Comparison of ENCODE assay signal across 8 cellular contexts in the genomic region with DNA sequence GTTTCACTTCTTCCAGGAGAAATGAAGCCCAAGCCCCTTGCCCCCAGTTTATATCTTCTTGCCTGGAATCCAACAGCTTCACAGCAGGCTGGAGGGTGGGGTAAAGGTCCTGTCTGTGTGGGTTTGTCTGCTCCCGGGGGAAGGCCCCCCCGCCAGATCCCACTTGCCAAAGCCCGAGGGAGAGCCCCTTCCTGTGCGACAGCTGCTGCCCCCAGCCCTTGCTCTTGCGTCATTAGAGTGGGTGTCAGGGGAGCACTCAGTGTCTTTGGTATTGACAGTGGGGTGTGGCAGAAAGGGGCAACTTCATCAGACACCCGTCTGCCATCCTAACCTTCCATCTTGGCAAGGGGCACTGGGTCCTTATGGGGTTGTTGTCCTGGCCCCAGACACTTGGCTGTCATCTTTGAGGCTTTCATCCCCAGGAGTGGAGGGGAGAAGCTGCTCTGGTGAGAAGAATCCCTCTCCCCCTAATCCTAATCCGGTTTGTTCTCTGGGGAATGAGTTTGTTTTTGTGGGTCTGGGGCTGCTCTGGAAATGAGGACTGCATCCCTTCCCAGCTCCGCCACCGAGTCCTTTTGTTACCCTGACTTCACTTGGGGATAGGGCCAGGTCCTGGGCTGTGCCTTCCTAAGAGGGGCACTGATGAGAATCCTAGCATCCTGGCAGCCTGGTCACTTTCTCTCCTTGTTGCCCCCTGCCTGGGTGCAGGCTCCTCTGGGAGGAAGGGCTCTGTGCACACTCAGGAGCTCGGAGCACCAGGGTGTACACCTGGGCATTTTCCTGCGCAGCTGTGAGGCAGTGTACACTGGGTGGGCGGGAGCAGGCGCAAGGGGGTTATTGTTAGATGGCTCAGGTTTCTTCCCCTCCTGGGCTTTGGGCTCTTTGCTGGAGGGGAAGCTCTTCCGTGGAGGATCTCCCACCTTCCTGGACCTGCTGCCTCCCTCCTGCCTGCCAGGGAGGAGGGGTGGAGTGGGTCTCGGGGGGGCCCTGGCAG. TPM values are rescaled to one million over a fixed set of nuclear protein-coding genes. Genes with fewer than 3 reads are reported as not detected.
DNase-seq lines count a peak whose midpoint lies in the region; ATAC-seq and TF ChIP-seq lines count a peak whose summit lies in the region.

No MANE protein-coding gene starts in this region.

- no peaks in the 10 kb centered on the region; the same call in 1 of the 2 replicates for H3K36me3 ChIP-seq in HUES48 (ENCODE audit: control insufficient read depth, insufficient read depth, low read length)
- no peaks in the 10 kb centered on the region for H3K36me3 ChIP-seq in right atrium auricular region
- H3K36me3 ChIP-seq in skeletal muscle tissue (ENCODE audit: control insufficient read depth in 3 of 3, insufficient read depth in 3 of 3, low read length in 3 of 3), result peaks cover 0 to 3% (median 2%) of the 10 kb centered on the region in 3 donors

- POLR2A ChIA-PET in activated CD8-positive, alpha-beta T cell treated with anti-CD3 and anti-CD28 coated beads for 36 hours (lab: Charles Lee), result interaction anchor here (0.8 to 2.5 kb wide), 17 partner anchors 8 to 55 kb away, joined by 3 to 9 read pairs (median 4); partner anchors contain the start of genes CDC6 and RARA

- no peaks in the 10 kb centered on the region for H3K9me3 Mint-ChIP-seq in activated CD8-positive, alpha-beta T cell treated with anti-CD3 and anti-CD28 coated beads for 36 hours

- H3K9me3 ChIP-seq in HUES48 (ENCODE audit: control insufficient read depth, insufficient read depth, low read length) (no peaks in the 10 kb centered on the region), right atrium auricular region (no peaks in the 10 kb centered on the region), skeletal muscle tissue (ENCODE audit: control insufficient read depth in 3 of 3, low read length in 3 of 3) (no peaks in the 10 kb centered on the region)

- H3K27ac ChIP-seq in HUES48 (ENCODE audit: low read depth, low read length), result no peak overlapping the region
- H3K27ac ChIP-seq in right atrium auricular region, result peak overlapping the region; percentile 95 to 98
- H3K27ac ChIP-seq in skeletal muscle tissue (ENCODE audit: low read depth, low read length), result peak overlapping the region; percentile 95

- peaks cover 22% of the 10 kb centered on the region for H3K36me3 Mint-ChIP-seq in activated CD8-positive, alpha-beta T cell treated with anti-CD3 and anti-CD28 coated beads for 36 hours (ENCODE audit: low read depth)

- TF ChIP-seq CTCF in activated CD8-positive, alpha-beta T cell treated with anti-CD3 and anti-CD28 coated beads for 36 hours (IDR thresholded peaks at IDR 0.05), result no peak
- no peak for TF ChIP-seq CTCF in right atrium auricular region (IDR thresholded peaks at IDR 0.05)
- TF ChIP-seq CTCF in GM13976 (IDR thresholded peaks at IDR 0.05; ENCODE audit: borderline replicate concordance, control extremely low read depth, extremely low read depth, insufficient read depth, missing control alignments), result no peak

- peaks cover 83% of the 10 kb centered on the region for H3K27me3 ChIP-seq in HUES48 (ENCODE audit: control insufficient read depth, insufficient read depth, low read length)
- H3K27me3 ChIP-seq in right atrium auricular region, result no peaks in the 10 kb centered on the region
- no peaks in the 10 kb centered on the region for H3K27me3 ChIP-seq in skeletal muscle tissue (ENCODE audit: control insufficient read depth in 3 of 3, insufficient read depth in 3 of 3, low read length in 3 of 3)

- DNase-seq in activated CD8-positive, alpha-beta T cell treated with anti-CD3 and anti-CD28 coated beads for 36 hours, result peak; percentile 56
- DNase-seq in right atrium auricular region (ENCODE audit: low spot score) (no peak), ACHN (no peak), GM13976 (ENCODE audit: low spot score) (no peak), Ammon's horn (ENCODE audit: low spot score) (no peak), HT-29 (ENCODE audit: low spot score) (no peak)

- no peaks in the 10 kb centered on the region for H3K27me3 Mint-ChIP-seq in activated CD8-positive, alpha-beta T cell treated with anti-CD3 and anti-CD28 coated beads for 36 hours

- peak overlapping the region; percentile 53 for H3K27ac Mint-ChIP-seq in activated CD8-positive, alpha-beta T cell treated with anti-CD3 and anti-CD28 coated beads for 36 hours

- ATAC-seq in activated CD8-positive, alpha-beta T cell treated with anti-CD3 and anti-CD28 coated beads for 36 hours, result no peak

- peak overlapping the region; percentile 65 for H3K4me3 Mint-ChIP-seq in activated CD8-positive, alpha-beta T cell treated with anti-CD3 and anti-CD28 coated beads for 36 hours

- intact Hi-C loops in activated CD8-positive, alpha-beta T cell treated with anti-CD3 and anti-CD28 coated beads for 36 hours (cut with micrococcal nuclease), result no loop called here

- peaks cover 77% of the 10 kb centered on the region for H3K4me1 Mint-ChIP-seq in activated CD8-positive, alpha-beta T cell treated with anti-CD3 and anti-CD28 coated beads for 36 hours (ENCODE audit: low read depth)

- H3K4me1 ChIP-seq in HUES48 (ENCODE audit: control insufficient read depth, insufficient read depth, low read length), result peaks cover 56% of the 10 kb centered on the region
- peaks cover 0 to 87% of the 10 kb centered on the region in 2 donors for H3K4me1 ChIP-seq in right atrium auricular region
- peaks cover 81 to 88% (median 82%) of the 10 kb centered on the region in 3 donors for H3K4me1 ChIP-seq in skeletal muscle tissue (ENCODE audit: control insufficient read depth in 3 of 3, insufficient read depth in 3 of 3, low read length in 3 of 3)

- in situ Hi-C loops in ACHN (cut with HindIII; ENCODE audit: low pct_ligation_motif_present, low pct_unique_long_range_greater_than_20kb, low sequenced_read_pairs) (no loop called here), GM13976 (cut with MboI; ENCODE audit: low sequenced_read_pairs, unreplicated experiment) (no loop called here)

- H3K9ac ChIP-seq in HUES48 (ENCODE audit: low read depth, low read length), result no peak overlapping the region
- H3K9ac ChIP-seq in skeletal muscle tissue (ENCODE audit: low read depth in 1 of 3, low read length in 3 of 3), result peak overlapping the region; percentile 71 to 81 (median 80)

- peak overlapping the region; percentile 66 for H3K4me3 ChIP-seq in HUES48 (ENCODE audit: low read depth, low read length)
- peak overlapping the region; percentile 83 to 85 for H3K4me3 ChIP-seq in right atrium auricular region
- H3K4me3 ChIP-seq in skeletal muscle tissue (ENCODE audit: low read length in 3 of 3), result peak overlapping the region; percentile 79 to 87 (median 85)

- CTCF ChIA-PET in activated CD8-positive, alpha-beta T cell treated with anti-CD3 and anti-CD28 coated beads for 36 hours (lab: Charles Lee), result interaction anchor here (1.2 to 26.3 kb wide), 4 partner anchors 11 to 141 kb away, joined by 3 to 780 read pairs (median 24); partner anchors contain the start of genes CDC6 and RARA

RNA-seq across cellular contexts. Expression of gene GJD3, which starts 21.1 kb away (rescaled TPM):
- not detected for total RNA-seq in activated CD8-positive, alpha-beta T cell treated with anti-CD3 and anti-CD28 coated beads for 36 hours
- 1 to 10 TPM in 1 of 2 donors, not detected in 1; 1.6 TPM for total RNA-seq in right atrium auricular region
- 0.52 TPM for total RNA-seq in skeletal muscle tissue
- total RNA-seq in HT-29 (2014; rRNA removed; shearing (Covaris generic)), result not detected in 2 replicates

RNA-seq across cellular contexts. Expression of gene RARA, which starts 34.4 kb away (rescaled TPM):
- total RNA-seq in activated CD8-positive, alpha-beta T cell treated with anti-CD3 and anti-CD28 coated beads for 36 hours, result 10 to 100 TPM; 34.7 to 36.2 TPM
- total RNA-seq in right atrium auricular region (10 to 100 TPM; 28.5 to 51.7 TPM), skeletal muscle tissue (17.2 TPM)
- total RNA-seq in HT-29 (2014; rRNA removed; shearing (Covaris generic)), result 40.0 and 44.5 TPM in 2 replicates

RNA-seq across cellular contexts. Expression of gene CDC6, which starts 55.7 kb away (rescaled TPM):
- total RNA-seq in activated CD8-positive, alpha-beta T cell treated with anti-CD3 and anti-CD28 coated beads for 36 hours, result 100 to 1,000 TPM; 110 to 118 TPM
- total RNA-seq in right atrium auricular region (1 to 10 TPM in 1 of 2 donors, under 1 TPM in 1; 0.44 to 1.0 TPM), skeletal muscle tissue (4.2 TPM)
- 36.2 and 39.8 TPM in 2 replicates for total RNA-seq in HT-29 (2014; rRNA removed; shearing (Covaris generic))
